ENCODE assay signal across 17 cellular contexts in genomic region chr19:38195237-38195636, GRCh38. TPM values are rescaled to one million over a fixed set of nuclear protein-coding genes. Genes with fewer than 3 reads are reported as not detected.
"Had no signal": no experiment of that assay in that cellular context is flagged by ENCODE, and none has a peak within 500 bp of the region (broad histone marks: within the 10 kb centered on the region; RNA-seq: fewer than 3 reads in every experiment).

No MANE protein-coding gene starts in this region.

- H3K4me1 Mint-ChIP-seq: central memory CD8-positive, alpha-beta T cell had no signal

- ATAC-seq: activated CD8-positive, alpha-beta T cell treated with anti-CD3 and anti-CD28 coated beads, Interleukin-2, amount 10 ng/mL, durations not matched to agents 7 days and 5 days had no signal

- H3K9me3 Mint-ChIP-seq: activated naive CD4-positive, alpha-beta T cell treated with anti-CD3 and anti-CD28 coated beads, Interleukin-2, amount 50 U/mL, for 24 hours; central memory CD8-positive, alpha-beta T cell had no signal

- H3K4me3 Mint-ChIP-seq: activated CD8-positive, alpha-beta T cell treated with anti-CD3 and anti-CD28 coated beads, Interleukin-2, amount 10 ng/mL, durations not matched to agents 7 days and 5 days; activated naive CD4-positive, alpha-beta T cell treated with anti-CD3 and anti-CD28 coated beads, Interleukin-2, amount 50 U/mL, for 24 hours; central memory CD8-positive, alpha-beta T cell; T-helper 1 cell treated with Interleukin-12 subunit alpha and Interleukin-12 subunit beta and Interleukin-4 antibody, amounts not matched to agents 30 μg/mL and 1 μg/mL, for 36 hours had no signal

- DNase-seq: activated CD4-positive, alpha-beta T cell treated with anti-CD3 and anti-CD28 coated beads for 48 hours; activated CD4-positive, alpha-beta T cell treated with anti-CD3 and anti-CD28 coated beads, Interleukin-2, amount 50 U/mL, for 4 hours; activated CD4-positive, CD25-positive, alpha-beta regulatory T cell treated with anti-CD3 and anti-CD28 coated beads, Interleukin-2, amount 50 U/mL, for 72 hours; activated CD8-positive, alpha-beta memory T cell treated with anti-CD3 and anti-CD28 coated beads, Interleukin-2, amount 50 U/mL, for 48 hours; activated CD8-positive, alpha-beta T cell treated with anti-CD3 and anti-CD28 coated beads, Interleukin-2, amount 10 ng/mL, durations not matched to agents 7 days and 5 days; activated T-cell treated with anti-CD3 and anti-CD28 coated beads, Interleukin-2, amount 50 U/mL, for 1 hour; aorta; KG1; NCI-H1048; NCI-H146; NCI-H187 treated with DMSO at 0.1 percent for 48 hours; NCI-H446; Peyer's patch; SHP77 treated with DMSO at 0.1 percent for 48 hours had no signal

- H3K27ac Mint-ChIP-seq: activated CD8-positive, alpha-beta T cell treated with anti-CD3 and anti-CD28 coated beads, Interleukin-2, amount 10 ng/mL, durations not matched to agents 7 days and 5 days; activated naive CD4-positive, alpha-beta T cell treated with anti-CD3 and anti-CD28 coated beads, Interleukin-2, amount 50 U/mL, for 24 hours; T-helper 1 cell treated with Interleukin-12 subunit alpha and Interleukin-12 subunit beta and Interleukin-4 antibody, amounts not matched to agents 30 μg/mL and 1 μg/mL, for 36 hours had no signal

- H3K27me3 Mint-ChIP-seq: activated naive CD4-positive, alpha-beta T cell treated with anti-CD3 and anti-CD28 coated beads, Interleukin-2, amount 50 U/mL, for 24 hours; central memory CD8-positive, alpha-beta T cell had no signal

RNA-seq across cellular contexts. Expression of gene DPF1, which starts 28.8 kb away (rescaled TPM):
- total RNA-seq: Peyer's patch had no signal
